ENCODE assay signal across 2 cellular contexts in genomic region chr3:157479464-157480243, GRCh38.
A peak's percentile ranks its signal among the peaks of the same experiment; 100 is the strongest.
TF ChIP-seq lines count a peak whose summit lies in the region.

No MANE protein-coding gene starts in this region.

TF ChIP-seq in HEK293, 187 proteins besides CTCF, POLR2A, EP300 and RAD21:
- TF ChIP-seq ZNF366 (tag by site-specific recombination; conservative IDR thresholded peaks at IDR 0.05) (peak; percentile 83), ZNF239 (tag by site-specific recombination; IDR thresholded peaks at IDR 0.05) (no peak), PRDM1 (tag by site-specific recombination; IDR thresholded peaks at IDR 0.05) (peak; percentile 96), ZNF221 (tag by site-specific recombination; IDR thresholded peaks at IDR 0.05; ENCODE audit: borderline replicate concordance) (no peak), ZNF266 (tag by site-specific recombination; IDR thresholded peaks at IDR 0.05; ENCODE audit: low read depth) (no peak), ZNF596 (tag by site-specific recombination; IDR thresholded peaks at IDR 0.05) (no peak)

TF ChIP-seq in K562, 482 proteins besides CTCF, POLR2A, EP300 and RAD21:
- no peak for TF ChIP-seq ZNF354B (CRISPR knock-in tag; IDR thresholded peaks at IDR 0.05)
- TF ChIP-seq ZNF512 (tag; IDR thresholded peaks at IDR 0.05) = peak; percentile 81
- no peak for TF ChIP-seq ZNF121 (CRISPR knock-in tag; conservative IDR thresholded peaks at IDR 0.05)
- TF ChIP-seq MAZ (CRISPR knock-in tag; conservative IDR thresholded peaks at IDR 0.05 in 1 of 2, IDR thresholded peaks at IDR 0.05 in 1 of 2) = no peak
